1 cellular context compared by ENCODE assay signal in the genomic region with DNA sequence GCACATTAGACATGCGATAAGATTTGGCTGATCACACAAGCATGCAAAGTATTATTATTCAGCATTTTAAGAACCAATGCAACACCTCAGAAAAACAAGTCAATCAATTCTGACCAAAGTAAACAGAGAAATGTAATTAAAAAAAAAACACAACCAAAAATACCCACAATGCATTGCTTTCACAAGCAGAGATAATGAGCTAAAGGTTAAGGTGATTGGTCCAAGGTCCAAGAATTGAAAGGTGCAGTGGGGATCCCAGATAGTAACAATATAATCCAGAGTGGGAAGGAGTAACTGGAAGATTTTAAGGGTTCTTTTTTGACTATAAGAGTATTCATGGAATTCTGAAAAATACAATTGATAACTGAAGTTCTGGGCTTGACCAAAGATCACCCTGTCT.
TF ChIP-seq lines count a peak whose summit lies in the region.

No MANE protein-coding gene starts in this region.

TF ChIP-seq in WTC11, 78 proteins besides CTCF, POLR2A, EP300 and RAD21 (continued from another document):
- TF ChIP-seq, protein P1, sequence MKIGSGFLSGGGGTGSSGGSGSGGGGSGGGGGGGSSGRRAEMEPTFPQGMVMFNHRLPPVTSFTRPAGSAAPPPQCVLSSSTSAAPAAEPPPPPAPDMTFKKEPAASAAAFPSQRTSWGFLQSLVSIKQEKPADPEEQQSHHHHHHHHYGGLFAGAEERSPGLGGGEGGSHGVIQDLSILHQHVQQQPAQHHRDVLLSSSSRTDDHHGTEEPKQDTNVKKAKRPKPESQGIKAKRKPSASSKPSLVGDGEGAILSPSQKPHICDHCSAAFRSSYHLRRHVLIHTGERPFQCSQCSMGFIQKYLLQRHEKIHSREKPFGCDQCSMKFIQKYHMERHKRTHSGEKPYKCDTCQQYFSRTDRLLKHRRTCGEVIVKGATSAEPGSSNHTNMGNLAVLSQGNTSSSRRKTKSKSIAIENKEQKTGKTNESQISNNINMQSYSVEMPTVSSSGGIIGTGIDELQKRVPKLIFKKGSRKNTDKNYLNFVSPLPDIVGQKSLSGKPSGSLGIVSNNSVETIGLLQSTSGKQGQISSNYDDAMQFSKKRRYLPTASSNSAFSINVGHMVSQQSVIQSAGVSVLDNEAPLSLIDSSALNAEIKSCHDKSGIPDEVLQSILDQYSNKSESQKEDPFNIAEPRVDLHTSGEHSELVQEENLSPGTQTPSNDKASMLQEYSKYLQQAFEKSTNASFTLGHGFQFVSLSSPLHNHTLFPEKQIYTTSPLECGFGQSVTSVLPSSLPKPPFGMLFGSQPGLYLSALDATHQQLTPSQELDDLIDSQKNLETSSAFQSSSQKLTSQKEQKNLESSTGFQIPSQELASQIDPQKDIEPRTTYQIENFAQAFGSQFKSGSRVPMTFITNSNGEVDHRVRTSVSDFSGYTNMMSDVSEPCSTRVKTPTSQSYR (CRISPR knock-in tag; IDR thresholded peaks at IDR 0.05): no peak
- TF ChIP-seq, protein P2, sequence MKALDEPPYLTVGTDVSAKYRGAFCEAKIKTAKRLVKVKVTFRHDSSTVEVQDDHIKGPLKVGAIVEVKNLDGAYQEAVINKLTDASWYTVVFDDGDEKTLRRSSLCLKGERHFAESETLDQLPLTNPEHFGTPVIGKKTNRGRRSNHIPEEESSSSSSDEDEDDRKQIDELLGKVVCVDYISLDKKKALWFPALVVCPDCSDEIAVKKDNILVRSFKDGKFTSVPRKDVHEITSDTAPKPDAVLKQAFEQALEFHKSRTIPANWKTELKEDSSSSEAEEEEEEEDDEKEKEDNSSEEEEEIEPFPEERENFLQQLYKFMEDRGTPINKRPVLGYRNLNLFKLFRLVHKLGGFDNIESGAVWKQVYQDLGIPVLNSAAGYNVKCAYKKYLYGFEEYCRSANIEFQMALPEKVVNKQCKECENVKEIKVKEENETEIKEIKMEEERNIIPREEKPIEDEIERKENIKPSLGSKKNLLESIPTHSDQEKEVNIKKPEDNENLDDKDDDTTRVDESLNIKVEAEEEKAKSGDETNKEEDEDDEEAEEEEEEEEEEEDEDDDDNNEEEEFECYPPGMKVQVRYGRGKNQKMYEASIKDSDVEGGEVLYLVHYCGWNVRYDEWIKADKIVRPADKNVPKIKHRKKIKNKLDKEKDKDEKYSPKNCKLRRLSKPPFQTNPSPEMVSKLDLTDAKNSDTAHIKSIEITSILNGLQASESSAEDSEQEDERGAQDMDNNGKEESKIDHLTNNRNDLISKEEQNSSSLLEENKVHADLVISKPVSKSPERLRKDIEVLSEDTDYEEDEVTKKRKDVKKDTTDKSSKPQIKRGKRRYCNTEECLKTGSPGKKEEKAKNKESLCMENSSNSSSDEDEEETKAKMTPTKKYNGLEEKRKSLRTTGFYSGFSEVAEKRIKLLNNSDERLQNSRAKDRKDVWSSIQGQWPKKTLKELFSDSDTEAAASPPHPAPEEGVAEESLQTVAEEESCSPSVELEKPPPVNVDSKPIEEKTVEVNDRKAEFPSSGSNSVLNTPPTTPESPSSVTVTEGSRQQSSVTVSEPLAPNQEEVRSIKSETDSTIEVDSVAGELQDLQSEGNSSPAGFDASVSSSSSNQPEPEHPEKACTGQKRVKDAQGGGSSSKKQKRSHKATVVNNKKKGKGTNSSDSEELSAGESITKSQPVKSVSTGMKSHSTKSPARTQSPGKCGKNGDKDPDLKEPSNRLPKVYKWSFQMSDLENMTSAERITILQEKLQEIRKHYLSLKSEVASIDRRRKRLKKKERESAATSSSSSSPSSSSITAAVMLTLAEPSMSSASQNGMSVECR (CRISPR knock-in tag; IDR thresholded peaks at IDR 0.05; ENCODE audit: borderline replicate concordance): no peak
- no peak for TF ChIP-seq NR3C1 (CRISPR knock-in tag; conservative IDR thresholded peaks at IDR 0.05; ENCODE audit: low read depth)
- TF ChIP-seq, protein P3, sequence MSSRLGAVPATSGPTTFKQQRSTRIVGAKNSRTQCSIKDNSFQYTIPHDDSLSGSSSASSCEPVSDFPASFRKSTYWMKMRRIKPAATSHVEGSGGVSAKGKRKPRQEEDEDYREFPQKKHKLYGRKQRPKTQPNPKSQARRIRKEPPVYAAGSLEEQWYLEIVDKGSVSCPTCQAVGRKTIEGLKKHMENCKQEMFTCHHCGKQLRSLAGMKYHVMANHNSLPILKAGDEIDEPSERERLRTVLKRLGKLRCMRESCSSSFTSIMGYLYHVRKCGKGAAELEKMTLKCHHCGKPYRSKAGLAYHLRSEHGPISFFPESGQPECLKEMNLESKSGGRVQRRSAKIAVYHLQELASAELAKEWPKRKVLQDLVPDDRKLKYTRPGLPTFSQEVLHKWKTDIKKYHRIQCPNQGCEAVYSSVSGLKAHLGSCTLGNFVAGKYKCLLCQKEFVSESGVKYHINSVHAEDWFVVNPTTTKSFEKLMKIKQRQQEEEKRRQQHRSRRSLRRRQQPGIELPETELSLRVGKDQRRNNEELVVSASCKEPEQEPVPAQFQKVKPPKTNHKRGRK (CRISPR knock-in tag; IDR thresholded peaks at IDR 0.05; ENCODE audit: borderline replicate concordance): no peak
